ENCODE assay signal across 37 cellular contexts in the genomic region with DNA sequence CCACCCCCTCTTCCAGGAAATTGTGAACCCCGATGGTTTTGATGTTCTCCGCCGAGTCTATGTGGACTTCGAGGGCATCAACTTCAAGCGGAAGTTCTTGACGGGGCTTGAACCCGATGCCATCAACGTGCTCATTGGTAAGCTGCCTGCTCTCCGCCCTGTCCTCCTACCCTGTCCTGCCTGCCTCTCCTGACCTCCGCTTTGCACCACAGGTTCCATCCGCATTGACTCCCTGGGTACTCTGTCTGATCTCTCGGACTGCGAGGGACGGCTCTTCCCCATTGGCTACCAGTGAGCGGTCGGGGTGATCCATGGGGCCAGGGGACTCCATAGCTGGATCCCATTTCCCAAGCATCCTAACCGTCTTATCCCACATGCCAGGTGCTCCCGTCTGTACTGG.
"Had no signal": no experiment of that assay in that cellular context is flagged by ENCODE, and none has a peak within 500 bp of the region (broad histone marks: within the 10 kb centered on the region; RNA-seq: fewer than 3 reads in every experiment).

No MANE protein-coding gene starts in this region.

- H3K9me3 ChIP-seq: adrenal gland, body of pancreas, right atrium auricular region, upper lobe of right lung had no signal

- H3K4me1 Mint-ChIP-seq: immature natural killer cell, mesothelial cell of epicardium had no signal

- H3K27ac ChIP-seq: adrenal gland, body of pancreas, cardiac muscle cell, coronary artery, right atrium auricular region, upper lobe of right lung, WERI-Rb-1 had no signal

- H3K4me3 Mint-ChIP-seq: activated CD4-positive, alpha-beta memory T cell treated with anti-CD3 and anti-CD28 coated beads for 36 hours; activated CD4-positive, alpha-beta T cell treated with anti-CD3 and anti-CD28 coated beads, Interleukin-2, amount 10 ng/mL, durations not matched to agents 24 days and 14 days; activated naive CD4-positive, alpha-beta T cell treated with anti-CD3 and anti-CD28 coated beads, Interleukin-2, amount 50 U/mL, for 24 hours; immature natural killer cell; mesothelial cell of epicardium; naive thymus-derived CD4-positive, alpha-beta T cell; stimulated activated memory B cell treated with anti-CD40 and anti-IgM and Interleukin-4, amounts not matched to agents 10 μg/mL and 1 μg/mL and 100 μg/mL, for 72 hours; stimulated activated naive CD8-positive, alpha-beta T cell treated with anti-CD3 and anti-CD28 coated beads, Interleukin-15, amount 100 ng/mL, for 72 hours had no signal

- H3K9me3 Mint-ChIP-seq: activated CD4-positive, alpha-beta memory T cell treated with anti-CD3 and anti-CD28 coated beads for 36 hours; activated CD4-positive, alpha-beta T cell treated with anti-CD3 and anti-CD28 coated beads, Interleukin-2, amount 10 ng/mL, durations not matched to agents 24 days and 14 days; activated naive CD4-positive, alpha-beta T cell treated with anti-CD3 and anti-CD28 coated beads, Interleukin-2, amount 50 U/mL, for 24 hours; immature natural killer cell; mesothelial cell of epicardium; naive thymus-derived CD4-positive, alpha-beta T cell; stimulated activated memory B cell treated with anti-CD40 and anti-IgM and Interleukin-4, amounts not matched to agents 10 μg/mL and 1 μg/mL and 100 μg/mL, for 72 hours; stimulated activated naive CD8-positive, alpha-beta T cell treated with anti-CD3 and anti-CD28 coated beads, Interleukin-15, amount 100 ng/mL, for 72 hours had no signal

- H3K27me3 Mint-ChIP-seq: activated CD4-positive, alpha-beta memory T cell treated with anti-CD3 and anti-CD28 coated beads for 36 hours; activated CD4-positive, alpha-beta T cell treated with anti-CD3 and anti-CD28 coated beads, Interleukin-2, amount 10 ng/mL, durations not matched to agents 24 days and 14 days; activated naive CD4-positive, alpha-beta T cell treated with anti-CD3 and anti-CD28 coated beads, Interleukin-2, amount 50 U/mL, for 24 hours; naive thymus-derived CD4-positive, alpha-beta T cell; stimulated activated memory B cell treated with anti-CD40 and anti-IgM and Interleukin-4, amounts not matched to agents 10 μg/mL and 1 μg/mL and 100 μg/mL, for 72 hours; stimulated activated naive CD8-positive, alpha-beta T cell treated with anti-CD3 and anti-CD28 coated beads, Interleukin-15, amount 100 ng/mL, for 72 hours; T-helper 17 cell had no signal

- H3K4me2 ChIP-seq: smooth muscle cell had no signal

- H3K27ac Mint-ChIP-seq: activated CD4-positive, alpha-beta memory T cell treated with anti-CD3 and anti-CD28 coated beads for 36 hours; activated CD4-positive, alpha-beta T cell treated with anti-CD3 and anti-CD28 coated beads, Interleukin-2, amount 10 ng/mL, durations not matched to agents 24 days and 14 days; mesothelial cell of epicardium; stimulated activated memory B cell treated with anti-CD40 and anti-IgM and Interleukin-4, amounts not matched to agents 10 μg/mL and 1 μg/mL and 100 μg/mL, for 72 hours; T-helper 17 cell had no signal

- DNase-seq: activated CD4-positive, alpha-beta memory T cell treated with anti-CD3 and anti-CD28 coated beads for 36 hours; activated CD4-positive, alpha-beta T cell treated with anti-CD3 and anti-CD28 coated beads, Interleukin-2, amount 10 ng/mL, durations not matched to agents 24 days and 14 days; activated CD8-positive, alpha-beta memory T cell treated with anti-CD3 and anti-CD28 coated beads, Interleukin-2, amount 50 U/mL, for 4 hours; activated effector memory CD4-positive, alpha-beta T cell treated with Interleukin-2 at 50 U/mL for 16 hours; activated T-cell treated with anti-CD3 and anti-CD28 coated beads, Interleukin-2, amount 50 U/mL, for 48 hours; aorta; body of pancreas; cerebellar nuclear complex; dorsolateral prefrontal cortex; effector memory CD4-positive, alpha-beta T cell; foreskin fibroblast; head of caudate nucleus; hypothalamus; immature natural killer cell; kidney; left colon; mammary epithelial cell; naive thymus-derived CD4-positive, alpha-beta T cell; occipital lobe; stimulated activated CD4-positive, alpha-beta T cell treated with anti-CD3 and anti-CD28 coated beads, Interleukin-1b, Interleukin-23, amount 100 ng/mL, for 48 hours; stimulated activated CD4-positive, alpha-beta T cell treated with anti-CD3 and anti-CD28 coated beads, Interleukin-4, amount 100 ng/mL, for 4 hours; stimulated activated CD8-positive, alpha-beta memory T cell treated with anti-CD3 and anti-CD28 coated beads, Interleukin-4, amount 100 ng/mL, for 48 hours; stimulated activated naive CD8-positive, alpha-beta T cell treated with anti-CD3 and anti-CD28 coated beads, Interleukin-15, amount 100 ng/mL, for 72 hours; substantia nigra; T-helper 17 cell; T1000; upper lobe of right lung; WERI-Rb-1 had no signal

- H3K4me3 ChIP-seq: adrenal gland, body of pancreas, cardiac muscle cell, coronary artery, dorsolateral prefrontal cortex, right atrium auricular region, smooth muscle cell, upper lobe of right lung had no signal

- FAIRE-seq: kidney had no signal

- H3K4me1 ChIP-seq: body of pancreas, right atrium auricular region, upper lobe of right lung had no signal

- H3K27me3 ChIP-seq: adrenal gland, body of pancreas, cardiac muscle cell, dorsolateral prefrontal cortex, right atrium auricular region, upper lobe of right lung had no signal

- ATAC-seq: activated CD4-positive, CD25-positive, alpha-beta regulatory T cell treated with anti-CD3 and anti-CD28 coated beads, Interleukin-2, amount 50 U/mL, for 24 hours; body of pancreas; naive thymus-derived CD4-positive, alpha-beta T cell; stimulated activated memory B cell treated with anti-CD40 and anti-IgM and Interleukin-4, amounts not matched to agents 10 μg/mL and 1 μg/mL and 100 μg/mL, for 72 hours; stimulated activated naive CD8-positive, alpha-beta T cell treated with anti-CD3 and anti-CD28 coated beads, Interleukin-15, amount 100 ng/mL, for 72 hours; T-helper 17 cell; upper lobe of right lung had no signal
